18 cellular contexts compared by ENCODE assay signal in genomic region chr2:69190743-69191425, GRCh38.
DNase-seq lines count a peak whose midpoint lies in the region; ATAC-seq and TF ChIP-seq lines count a peak whose summit lies in the region.
"Had no signal": no experiment of that assay in that cellular context is flagged by ENCODE, and none has a peak within 500 bp of the region (broad histone marks: within the 10 kb centered on the region; RNA-seq: fewer than 3 reads in every experiment).

No MANE protein-coding gene starts in this region.

- peaks cover 6% of the 10 kb centered on the region for H3K4me1 Mint-ChIP-seq in endothelial cell (ENCODE audit: unreplicated experiment)

- no peak overlapping the region for H3K27ac Mint-ChIP-seq in endothelial cell (ENCODE audit: unreplicated experiment)
- H3K27ac Mint-ChIP-seq: T-helper 17 cell had no signal

- TF ChIP-seq POLR2A in suprapubic skin (IDR thresholded peaks at IDR 0.05) = no peak

- ATAC-seq in HG03108 (IDR thresholded peaks at IDR 0.05; ENCODE audit: unreplicated experiment) = no peak
- ATAC-seq: T-helper 17 cell had no signal

- H3K4me3 Mint-ChIP-seq in endothelial cell (ENCODE audit: unreplicated experiment) = no peak overlapping the region
- H3K4me3 Mint-ChIP-seq: T-helper 17 cell had no signal

- no peaks in the 10 kb centered on the region for H3K9me3 ChIP-seq in ascending aorta
- H3K9me3 ChIP-seq in iPS-20b (ENCODE audit: insufficient read depth, low read depth, low read length) = no peaks in the 10 kb centered on the region
- no peaks in the 10 kb centered on the region for H3K9me3 ChIP-seq in suprapubic skin

- intact Hi-C loops in ascending aorta (cut with DNase I) = loop anchor here (5.0 kb wide), 1 partner anchor 179 kb away; the partner anchor contains the start of gene ANTXR1

- TF ChIP-seq CTCF in ascending aorta (IDR thresholded peaks at IDR 0.05) (no peak), suprapubic skin (IDR thresholded peaks at IDR 0.05) (no peak), endothelial cell (IDR thresholded peaks at IDR 0.05; ENCODE audit: unreplicated experiment) (no peak)

- H3K27me3 ChIP-seq in H7 (ENCODE audit: control insufficient read depth, insufficient read depth, low read length) = no peaks in the 10 kb centered on the region
- no peaks in the 10 kb centered on the region for H3K27me3 ChIP-seq in ascending aorta
- H3K27me3 ChIP-seq in iPS-20b (ENCODE audit: insufficient read depth, low read length) = no peaks in the 10 kb centered on the region
- no peaks in the 10 kb centered on the region for H3K27me3 ChIP-seq in suprapubic skin

- H3K4me1 ChIP-seq in ascending aorta = peaks cover 0 to 20% of the 10 kb centered on the region in 2 donors
- H3K4me1 ChIP-seq in iPS-20b (ENCODE audit: insufficient read depth, low read length) = peaks cover 10% of the 10 kb centered on the region
- peaks cover 33% of the 10 kb centered on the region for H3K4me1 ChIP-seq in suprapubic skin

- H3K36me3 ChIP-seq in H7 (replicated peaks; ENCODE audit: control insufficient read depth, insufficient read depth, low read length) (no peaks in the 10 kb centered on the region), ascending aorta (peaks cover 13 to 36% of the 10 kb centered on the region in 2 donors), iPS-20b (ENCODE audit: insufficient read depth, low read depth, low read length) (peaks cover 15% of the 10 kb centered on the region; the same call in 1 of the 2 replicates), suprapubic skin (peaks cover 7% of the 10 kb centered on the region)

- DNase-seq in H7 = peak; percentile 38
- DNase-seq in ascending aorta (ENCODE audit: low spot score in 2 of 2) = no peak
- no peak for DNase-seq in suprapubic skin (ENCODE audit: low spot score in 2 of 2)
- DNase-seq in AG08395 (ENCODE audit: low spot score) = no peak
- DNase-seq in T1000 (lab: John Stamatoyannopoulos, UW) = no peak
- DNase-seq in endothelial cell (ENCODE audit: low spot score) = no peak
- DNase-seq: ACHN; activated CD4-positive, alpha-beta T cell treated with anti-CD3 and anti-CD28 coated beads, Interleukin-2, amount 50 U/mL, for 1 hour; DMS 273 treated with DMSO at 0.1 percent for 48 hours; head of caudate nucleus; KG1; NCI-H1694 treated with DMSO at 0.1 percent for 48 hours; NCI-H748 treated with DMSO at 0.1 percent for 48 hours; OCI-M1; SHP77 treated with DMSO at 0.1 percent for 48 hours; T-helper 17 cell had no signal

- H3K4me3 ChIP-seq in H7 (ENCODE audit: insufficient read depth, low read depth, low read length) (no peak overlapping the region), ascending aorta (no peak overlapping the region), iPS-20b (ENCODE audit: low read length) (no peak overlapping the region), suprapubic skin (no peak overlapping the region)

- H3K9ac ChIP-seq in iPS-20b (ENCODE audit: low read depth, low read length) = no peak overlapping the region

- no peak for TF ChIP-seq EP300 in suprapubic skin (IDR thresholded peaks at IDR 0.05)

- WGBS in suprapubic skin = 23% methylated on average over 3 of the region's 3 CpGs

- peak overlapping the region; percentile 45 to 63 for H3K27ac ChIP-seq in ascending aorta
- H3K27ac ChIP-seq in iPS-20b (ENCODE audit: low read length) = peak overlapping the region; percentile 6
- peak overlapping the region; percentile 1 for H3K27ac ChIP-seq in suprapubic skin

- H3K27me3 Mint-ChIP-seq in endothelial cell (ENCODE audit: unreplicated experiment) = peaks cover 2% of the 10 kb centered on the region

- H3K9me3 Mint-ChIP-seq in endothelial cell (ENCODE audit: unreplicated experiment) = no peaks in the 10 kb centered on the region

- no peaks in the 10 kb centered on the region for H3K36me3 Mint-ChIP-seq in endothelial cell (ENCODE audit: low read depth, unreplicated experiment)

Comparison
In these comparisons a context has a peak if more than half of its experiments do, and no peak if none do; other contexts are left out.
1. H3K27ac ChIP-seq: peak in every context shown above with its lines; median percentile 54 in ascending aorta; 6 in iPS-20b; 1 in suprapubic skin.